In the genomic region with DNA sequence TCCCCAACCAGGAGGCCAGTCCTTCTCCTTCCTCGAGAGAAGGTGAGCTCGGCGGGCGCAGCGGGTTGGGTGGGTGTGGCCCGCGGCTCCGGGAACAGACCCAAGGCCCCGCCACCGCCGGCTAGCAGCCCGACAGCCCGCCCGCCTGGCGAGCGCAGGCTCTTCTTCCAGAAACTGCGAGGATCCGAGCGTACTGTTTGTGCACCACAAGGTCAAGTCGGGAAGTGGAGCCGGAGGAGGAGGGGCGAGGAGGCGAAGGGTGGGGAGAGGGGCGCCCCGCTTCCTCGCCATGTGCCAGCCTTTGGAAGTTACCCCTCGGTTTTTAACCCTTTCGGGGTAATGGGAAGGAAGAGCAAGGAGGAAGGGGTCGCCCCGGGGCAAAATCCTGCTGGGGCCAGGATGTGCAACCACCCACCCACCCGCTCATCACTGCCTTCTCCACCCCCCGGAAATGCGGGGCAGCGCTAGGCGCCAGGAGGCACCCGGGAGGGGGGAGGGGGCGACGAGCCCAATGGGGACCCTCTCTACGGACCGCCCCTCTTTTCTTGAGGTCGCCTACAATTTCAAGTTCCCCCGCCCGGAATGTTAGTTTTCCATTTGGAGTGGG, we compare ENCODE assay signal across 1 cellular context.
A peak's percentile ranks its signal among the peaks of the same experiment; 100 is the strongest.
TF ChIP-seq lines count a peak whose summit lies in the region.

No MANE protein-coding gene starts in this region.

TF ChIP-seq in K562, 482 proteins besides CTCF, POLR2A, EP300 and RAD21 (continued from another document and continues in another):
- TF ChIP-seq FOS (IDR thresholded peaks at IDR 0.05; ENCODE audit: extremely low read depth, insufficient read length) (no peak), BRD9 (IDR thresholded peaks at IDR 0.05; ENCODE audit: low read depth, partially characterized antibody) (no peak), CHD4 (IDR thresholded peaks at IDR 0.05; ENCODE audit: insufficient read depth, insufficient replicate concordance, low read depth, low read length, poor library complexity, severe bottlenecking) (no peak), ETV5 (CRISPR knock-in tag; IDR thresholded peaks at IDR 0.05; ENCODE audit: low read depth) (peak; percentile 17; the same call in 1 of the 2 replicates), CHCHD3 (CRISPR knock-in tag; IDR thresholded peaks at IDR 0.05) (no peak), ZNF143 (CRISPR knock-in tag; IDR thresholded peaks at IDR 0.05) (no peak), ZNF124 (CRISPR knock-in tag; IDR thresholded peaks at IDR 0.05) (no peak), SOX6 (IDR thresholded peaks at IDR 0.05) (no peak), CXXC5 (CRISPR knock-in tag; IDR thresholded peaks at IDR 0.05) (peak; percentile 40), PTRF (tag; IDR thresholded peaks at IDR 0.05) (no peak), ZNF408 (CRISPR knock-in tag; IDR thresholded peaks at IDR 0.05; ENCODE audit: low read depth) (no peak), ZKSCAN8 (CRISPR knock-in tag; IDR thresholded peaks at IDR 0.05) (no peak), SRSF9 (IDR thresholded peaks at IDR 0.05; ENCODE audit: borderline replicate concordance, low read depth, low read length) (no peak), MTF1 (CRISPR knock-in tag; IDR thresholded peaks at IDR 0.05; ENCODE audit: borderline replicate concordance) (no peak), MEF2A (IDR thresholded peaks at IDR 0.05; ENCODE audit: control insufficient read depth, low read depth, low read length) (no peak), HDGF (IDR thresholded peaks at IDR 0.05) (no peak), L3MBTL2 (IDR thresholded peaks at IDR 0.05) (peak; percentile 79)
- TF ChIP-seq, protein P1, sequence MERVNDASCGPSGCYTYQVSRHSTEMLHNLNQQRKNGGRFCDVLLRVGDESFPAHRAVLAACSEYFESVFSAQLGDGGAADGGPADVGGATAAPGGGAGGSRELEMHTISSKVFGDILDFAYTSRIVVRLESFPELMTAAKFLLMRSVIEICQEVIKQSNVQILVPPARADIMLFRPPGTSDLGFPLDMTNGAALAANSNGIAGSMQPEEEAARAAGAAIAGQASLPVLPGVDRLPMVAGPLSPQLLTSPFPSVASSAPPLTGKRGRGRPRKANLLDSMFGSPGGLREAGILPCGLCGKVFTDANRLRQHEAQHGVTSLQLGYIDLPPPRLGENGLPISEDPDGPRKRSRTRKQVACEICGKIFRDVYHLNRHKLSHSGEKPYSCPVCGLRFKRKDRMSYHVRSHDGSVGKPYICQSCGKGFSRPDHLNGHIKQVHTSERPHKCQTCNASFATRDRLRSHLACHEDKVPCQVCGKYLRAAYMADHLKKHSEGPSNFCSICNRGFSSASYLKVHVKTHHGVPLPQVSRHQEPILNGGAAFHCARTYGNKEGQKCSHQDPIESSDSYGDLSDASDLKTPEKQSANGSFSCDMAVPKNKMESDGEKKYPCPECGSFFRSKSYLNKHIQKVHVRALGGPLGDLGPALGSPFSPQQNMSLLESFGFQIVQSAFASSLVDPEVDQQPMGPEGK (CRISPR knock-in tag; IDR thresholded peaks at IDR 0.05; ENCODE audit: borderline replicate concordance) = no peak
- TF ChIP-seq, protein P2, sequence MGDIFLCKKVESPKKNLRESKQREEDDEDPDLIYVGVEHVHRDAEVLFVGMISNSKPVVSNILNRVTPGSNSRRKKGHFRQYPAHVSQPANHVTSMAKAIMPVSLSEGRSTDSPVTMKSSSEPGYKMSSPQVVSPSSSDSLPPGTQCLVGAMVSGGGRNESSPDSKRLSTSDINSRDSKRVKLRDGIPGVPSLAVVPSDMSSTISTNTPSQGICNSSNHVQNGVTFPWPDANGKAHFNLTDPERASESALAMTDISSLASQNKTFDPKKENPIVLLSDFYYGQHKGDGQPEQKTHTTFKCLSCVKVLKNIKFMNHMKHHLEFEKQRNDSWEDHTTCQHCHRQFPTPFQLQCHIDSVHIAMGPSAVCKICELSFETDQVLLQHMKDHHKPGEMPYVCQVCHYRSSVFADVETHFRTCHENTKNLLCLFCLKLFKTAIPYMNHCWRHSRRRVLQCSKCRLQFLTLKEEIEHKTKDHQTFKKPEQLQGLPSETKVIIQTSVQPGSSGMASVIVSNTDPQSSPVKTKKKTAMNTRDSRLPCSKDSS (IDR thresholded peaks at IDR 0.05; ENCODE audit: low read depth, partially characterized antibody) = no peak
- TF ChIP-seq, protein P3, sequence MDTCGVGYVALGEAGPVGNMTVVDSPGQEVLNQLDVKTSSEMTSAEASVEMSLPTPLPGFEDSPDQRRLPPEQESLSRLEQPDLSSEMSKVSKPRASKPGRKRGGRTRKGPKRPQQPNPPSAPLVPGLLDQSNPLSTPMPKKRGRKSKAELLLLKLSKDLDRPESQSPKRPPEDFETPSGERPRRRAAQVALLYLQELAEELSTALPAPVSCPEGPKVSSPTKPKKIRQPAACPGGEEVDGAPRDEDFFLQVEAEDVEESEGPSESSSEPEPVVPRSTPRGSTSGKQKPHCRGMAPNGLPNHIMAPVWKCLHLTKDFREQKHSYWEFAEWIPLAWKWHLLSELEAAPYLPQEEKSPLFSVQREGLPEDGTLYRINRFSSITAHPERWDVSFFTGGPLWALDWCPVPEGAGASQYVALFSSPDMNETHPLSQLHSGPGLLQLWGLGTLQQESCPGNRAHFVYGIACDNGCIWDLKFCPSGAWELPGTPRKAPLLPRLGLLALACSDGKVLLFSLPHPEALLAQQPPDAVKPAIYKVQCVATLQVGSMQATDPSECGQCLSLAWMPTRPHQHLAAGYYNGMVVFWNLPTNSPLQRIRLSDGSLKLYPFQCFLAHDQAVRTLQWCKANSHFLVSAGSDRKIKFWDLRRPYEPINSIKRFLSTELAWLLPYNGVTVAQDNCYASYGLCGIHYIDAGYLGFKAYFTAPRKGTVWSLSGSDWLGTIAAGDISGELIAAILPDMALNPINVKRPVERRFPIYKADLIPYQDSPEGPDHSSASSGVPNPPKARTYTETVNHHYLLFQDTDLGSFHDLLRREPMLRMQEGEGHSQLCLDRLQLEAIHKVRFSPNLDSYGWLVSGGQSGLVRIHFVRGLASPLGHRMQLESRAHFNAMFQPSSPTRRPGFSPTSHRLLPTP (IDR thresholded peaks at IDR 0.05; ENCODE audit: borderline replicate concordance, extremely low read depth, insufficient read length) = no peak
- TF ChIP-seq, protein P4, sequence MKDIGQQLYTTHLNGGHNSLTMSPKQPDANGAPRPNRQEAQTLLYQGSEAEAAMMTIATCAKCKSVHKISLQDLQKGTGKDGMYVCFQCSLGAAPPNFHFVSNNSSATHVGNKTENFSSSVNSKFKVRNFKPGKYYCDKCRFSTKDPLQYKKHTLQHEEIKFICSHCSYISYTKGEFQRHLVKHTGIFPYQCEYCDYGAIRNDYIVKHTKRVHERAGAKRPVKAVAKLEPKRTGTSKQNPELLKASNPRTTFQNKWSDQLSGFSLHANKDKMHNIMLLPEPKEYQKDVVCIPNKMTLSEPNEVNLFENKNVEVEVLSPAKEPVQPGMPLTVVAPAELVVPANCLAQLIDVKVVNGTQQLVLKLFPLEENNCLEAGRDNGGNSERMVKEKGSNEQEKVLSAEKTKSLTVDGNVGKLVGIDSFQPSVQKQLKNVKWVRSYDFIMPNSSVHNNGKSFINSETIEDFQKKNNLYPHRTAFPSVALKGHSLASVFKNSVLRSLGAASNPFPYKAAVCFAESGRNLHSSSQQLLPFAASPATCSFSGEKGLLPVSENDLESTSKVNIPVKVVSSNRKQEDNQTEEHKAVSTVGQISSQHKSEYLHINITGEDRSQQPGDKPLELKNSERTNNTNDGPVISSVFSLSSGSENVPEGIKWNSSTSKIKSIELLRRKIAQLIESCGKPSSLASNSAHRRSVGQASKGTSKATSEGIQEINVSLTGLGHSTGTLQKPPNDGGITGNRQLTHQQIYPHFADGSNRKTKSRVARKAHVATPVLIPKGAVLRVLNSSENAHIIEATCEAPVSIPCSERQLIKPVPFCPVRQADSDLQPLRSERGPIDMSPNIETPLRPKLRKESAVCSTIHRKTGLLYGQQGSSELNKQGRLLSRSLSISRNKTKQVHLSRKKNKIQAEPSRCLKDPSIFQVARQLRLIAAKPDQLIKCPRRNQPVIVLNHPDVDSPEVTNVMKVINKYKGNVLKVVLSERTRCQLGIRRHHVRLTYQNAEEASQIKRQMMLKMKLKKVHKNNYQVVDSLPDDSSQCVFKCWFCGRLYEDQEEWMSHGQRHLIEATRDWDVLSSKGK (CRISPR knock-in tag; IDR thresholded peaks at IDR 0.05) = no peak
- TF ChIP-seq, protein P5, sequence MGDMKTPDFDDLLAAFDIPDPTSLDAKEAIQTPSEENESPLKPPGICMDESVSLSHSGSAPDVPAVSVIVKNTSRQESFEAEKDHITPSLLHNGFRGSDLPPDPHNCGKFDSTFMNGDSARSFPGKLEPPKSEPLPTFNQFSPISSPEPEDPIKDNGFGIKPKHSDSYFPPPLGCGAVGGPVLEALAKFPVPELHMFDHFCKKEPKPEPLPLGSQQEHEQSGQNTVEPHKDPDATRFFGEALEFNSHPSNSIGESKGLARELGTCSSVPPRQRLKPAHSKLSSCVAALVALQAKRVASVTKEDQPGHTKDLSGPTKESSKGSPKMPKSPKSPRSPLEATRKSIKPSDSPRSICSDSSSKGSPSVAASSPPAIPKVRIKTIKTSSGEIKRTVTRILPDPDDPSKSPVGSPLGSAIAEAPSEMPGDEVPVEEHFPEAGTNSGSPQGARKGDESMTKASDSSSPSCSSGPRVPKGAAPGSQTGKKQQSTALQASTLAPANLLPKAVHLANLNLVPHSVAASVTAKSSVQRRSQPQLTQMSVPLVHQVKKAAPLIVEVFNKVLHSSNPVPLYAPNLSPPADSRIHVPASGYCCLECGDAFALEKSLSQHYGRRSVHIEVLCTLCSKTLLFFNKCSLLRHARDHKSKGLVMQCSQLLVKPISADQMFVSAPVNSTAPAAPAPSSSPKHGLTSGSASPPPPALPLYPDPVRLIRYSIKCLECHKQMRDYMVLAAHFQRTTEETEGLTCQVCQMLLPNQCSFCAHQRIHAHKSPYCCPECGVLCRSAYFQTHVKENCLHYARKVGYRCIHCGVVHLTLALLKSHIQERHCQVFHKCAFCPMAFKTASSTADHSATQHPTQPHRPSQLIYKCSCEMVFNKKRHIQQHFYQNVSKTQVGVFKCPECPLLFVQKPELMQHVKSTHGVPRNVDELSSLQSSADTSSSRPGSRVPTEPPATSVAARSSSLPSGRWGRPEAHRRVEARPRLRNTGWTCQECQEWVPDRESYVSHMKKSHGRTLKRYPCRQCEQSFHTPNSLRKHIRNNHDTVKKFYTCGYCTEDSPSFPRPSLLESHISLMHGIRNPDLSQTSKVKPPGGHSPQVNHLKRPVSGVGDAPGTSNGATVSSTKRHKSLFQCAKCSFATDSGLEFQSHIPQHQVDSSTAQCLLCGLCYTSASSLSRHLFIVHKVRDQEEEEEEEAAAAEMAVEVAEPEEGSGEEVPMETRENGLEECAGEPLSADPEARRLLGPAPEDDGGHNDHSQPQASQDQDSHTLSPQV (IDR thresholded peaks at IDR 0.05) = no peak
- TF ChIP-seq, protein P6, sequence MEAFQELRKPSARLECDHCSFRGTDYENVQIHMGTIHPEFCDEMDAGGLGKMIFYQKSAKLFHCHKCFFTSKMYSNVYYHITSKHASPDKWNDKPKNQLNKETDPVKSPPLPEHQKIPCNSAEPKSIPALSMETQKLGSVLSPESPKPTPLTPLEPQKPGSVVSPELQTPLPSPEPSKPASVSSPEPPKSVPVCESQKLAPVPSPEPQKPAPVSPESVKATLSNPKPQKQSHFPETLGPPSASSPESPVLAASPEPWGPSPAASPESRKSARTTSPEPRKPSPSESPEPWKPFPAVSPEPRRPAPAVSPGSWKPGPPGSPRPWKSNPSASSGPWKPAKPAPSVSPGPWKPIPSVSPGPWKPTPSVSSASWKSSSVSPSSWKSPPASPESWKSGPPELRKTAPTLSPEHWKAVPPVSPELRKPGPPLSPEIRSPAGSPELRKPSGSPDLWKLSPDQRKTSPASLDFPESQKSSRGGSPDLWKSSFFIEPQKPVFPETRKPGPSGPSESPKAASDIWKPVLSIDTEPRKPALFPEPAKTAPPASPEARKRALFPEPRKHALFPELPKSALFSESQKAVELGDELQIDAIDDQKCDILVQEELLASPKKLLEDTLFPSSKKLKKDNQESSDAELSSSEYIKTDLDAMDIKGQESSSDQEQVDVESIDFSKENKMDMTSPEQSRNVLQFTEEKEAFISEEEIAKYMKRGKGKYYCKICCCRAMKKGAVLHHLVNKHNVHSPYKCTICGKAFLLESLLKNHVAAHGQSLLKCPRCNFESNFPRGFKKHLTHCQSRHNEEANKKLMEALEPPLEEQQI (IDR thresholded peaks at IDR 0.05) = no peak
- TF ChIP-seq, protein P7, sequence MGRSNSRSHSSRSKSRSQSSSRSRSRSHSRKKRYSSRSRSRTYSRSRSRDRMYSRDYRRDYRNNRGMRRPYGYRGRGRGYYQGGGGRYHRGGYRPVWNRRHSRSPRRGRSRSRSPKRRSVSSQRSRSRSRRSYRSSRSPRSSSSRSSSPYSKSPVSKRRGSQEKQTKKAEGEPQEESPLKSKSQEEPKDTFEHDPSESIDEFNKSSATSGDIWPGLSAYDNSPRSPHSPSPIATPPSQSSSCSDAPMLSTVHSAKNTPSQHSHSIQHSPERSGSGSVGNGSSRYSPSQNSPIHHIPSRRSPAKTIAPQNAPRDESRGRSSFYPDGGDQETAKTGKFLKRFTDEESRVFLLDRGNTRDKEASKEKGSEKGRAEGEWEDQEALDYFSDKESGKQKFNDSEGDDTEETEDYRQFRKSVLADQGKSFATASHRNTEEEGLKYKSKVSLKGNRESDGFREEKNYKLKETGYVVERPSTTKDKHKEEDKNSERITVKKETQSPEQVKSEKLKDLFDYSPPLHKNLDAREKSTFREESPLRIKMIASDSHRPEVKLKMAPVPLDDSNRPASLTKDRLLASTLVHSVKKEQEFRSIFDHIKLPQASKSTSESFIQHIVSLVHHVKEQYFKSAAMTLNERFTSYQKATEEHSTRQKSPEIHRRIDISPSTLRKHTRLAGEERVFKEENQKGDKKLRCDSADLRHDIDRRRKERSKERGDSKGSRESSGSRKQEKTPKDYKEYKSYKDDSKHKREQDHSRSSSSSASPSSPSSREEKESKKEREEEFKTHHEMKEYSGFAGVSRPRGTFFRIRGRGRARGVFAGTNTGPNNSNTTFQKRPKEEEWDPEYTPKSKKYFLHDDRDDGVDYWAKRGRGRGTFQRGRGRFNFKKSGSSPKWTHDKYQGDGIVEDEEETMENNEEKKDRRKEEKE (IDR thresholded peaks at IDR 0.05; ENCODE audit: borderline replicate concordance in 1 of 2, control insufficient read depth in 1 of 2, low read depth in 2 of 2, low read length in 1 of 2) = no peak
- TF ChIP-seq, protein P8, sequence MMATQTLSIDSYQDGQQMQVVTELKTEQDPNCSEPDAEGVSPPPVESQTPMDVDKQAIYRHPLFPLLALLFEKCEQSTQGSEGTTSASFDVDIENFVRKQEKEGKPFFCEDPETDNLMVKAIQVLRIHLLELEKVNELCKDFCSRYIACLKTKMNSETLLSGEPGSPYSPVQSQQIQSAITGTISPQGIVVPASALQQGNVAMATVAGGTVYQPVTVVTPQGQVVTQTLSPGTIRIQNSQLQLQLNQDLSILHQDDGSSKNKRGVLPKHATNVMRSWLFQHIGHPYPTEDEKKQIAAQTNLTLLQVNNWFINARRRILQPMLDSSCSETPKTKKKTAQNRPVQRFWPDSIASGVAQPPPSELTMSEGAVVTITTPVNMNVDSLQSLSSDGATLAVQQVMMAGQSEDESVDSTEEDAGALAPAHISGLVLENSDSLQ (IDR thresholded peaks at IDR 0.05) = no peak
- TF ChIP-seq, protein P9, sequence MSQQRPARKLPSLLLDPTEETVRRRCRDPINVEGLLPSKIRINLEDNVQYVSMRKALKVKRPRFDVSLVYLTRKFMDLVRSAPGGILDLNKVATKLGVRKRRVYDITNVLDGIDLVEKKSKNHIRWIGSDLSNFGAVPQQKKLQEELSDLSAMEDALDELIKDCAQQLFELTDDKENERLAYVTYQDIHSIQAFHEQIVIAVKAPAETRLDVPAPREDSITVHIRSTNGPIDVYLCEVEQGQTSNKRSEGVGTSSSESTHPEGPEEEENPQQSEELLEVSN (IDR thresholded peaks at IDR 0.05; ENCODE audit: borderline replicate concordance in 1 of 2, extremely low read depth in 1 of 2, insufficient read depth in 1 of 2, insufficient read length in 1 of 2, low read depth in 1 of 2, low read length in 1 of 2, poor library complexity in 1 of 2, severe bottlenecking in 1 of 2) = peak in 1 of 2 experiments; percentile 56
